ENCODE assay signal across 11 cellular contexts in the genomic region with DNA sequence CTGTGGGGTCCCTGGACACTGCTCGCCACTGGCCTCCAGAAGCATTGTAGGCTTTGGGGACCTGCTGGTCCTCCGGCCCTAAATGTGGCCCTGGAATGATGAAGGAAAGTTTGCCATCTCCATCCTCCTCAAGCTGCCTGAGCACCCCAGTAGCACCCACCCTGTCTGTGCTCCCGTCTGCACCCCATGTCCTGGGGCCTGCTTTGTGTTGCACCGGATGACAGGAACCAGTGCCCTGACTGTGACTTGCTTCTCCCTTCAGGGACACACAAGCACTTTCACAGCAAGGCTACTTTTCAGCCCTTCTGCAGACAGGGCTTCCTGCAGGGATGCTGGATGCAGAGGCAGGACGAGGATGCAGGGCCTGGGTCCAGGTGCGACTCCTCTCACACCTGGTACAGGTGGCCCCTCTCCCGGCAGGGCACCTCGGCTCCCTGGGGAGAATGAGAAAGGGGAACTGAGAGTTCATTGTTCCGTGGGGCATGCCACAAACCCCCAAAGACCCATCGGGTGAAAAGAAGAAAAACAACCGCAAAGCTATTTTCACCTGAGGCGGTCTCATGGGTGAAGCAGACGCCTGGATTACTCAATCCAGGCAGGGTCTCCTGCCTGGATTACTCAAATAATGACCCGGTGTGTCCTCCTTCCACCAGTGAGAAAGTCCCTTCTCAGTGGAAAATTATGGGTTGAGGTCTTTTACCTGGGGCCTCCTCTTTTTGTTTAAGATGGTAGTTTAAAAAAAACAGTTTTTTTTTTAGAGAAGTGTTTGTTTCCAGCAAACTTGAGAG.
DNase-seq lines count a peak whose midpoint lies in the region; ATAC-seq, FAIRE-seq and TF ChIP-seq lines count a peak whose summit lies in the region.
"Had no signal": no experiment of that assay in that cellular context is flagged by ENCODE, and none has a peak within 500 bp of the region (broad histone marks: within the 10 kb centered on the region; RNA-seq: fewer than 3 reads in every experiment).

No MANE protein-coding gene starts in this region.

- peak; percentile 61 for FAIRE-seq in GM19239 (lab: Jason Lieb, UNC)

- DNase-seq in CD1c-positive myeloid dendritic cell (ENCODE audit: extremely low spot score) (peak; percentile 20), GM19239 (ENCODE audit: insufficient read length, low spot score) (peak; percentile 45), NAMALWA (ENCODE audit: low spot score) (peak; percentile 98), tibial artery (no peak), mesenteric fat pad (ENCODE audit: low spot score) (no peak), NCI-H187 treated with DMSO at 0.1 percent for 48 hours (lab: John Stamatoyannopoulos, UW) (no peak)
- DNase-seq: activated T-cell treated with anti-CD3 and anti-CD28 coated beads for 4 hours had no signal

- no peaks in the 10 kb centered on the region for H3K9me3 ChIP-seq in tibial artery

- H3K4me1 ChIP-seq in tibial artery, result peaks cover 0 to 7% (median 2%) of the 10 kb centered on the region in 4 donors
- H3K4me1 ChIP-seq: parathyroid adenoma had no signal

- no peaks in the 10 kb centered on the region for H3K36me3 ChIP-seq in tibial artery

- intact Hi-C loops in tibial artery (cut with DNase I; ENCODE audit: low total_unique reads), result no loop called here

- no peaks in the 10 kb centered on the region for H3K27me3 ChIP-seq in tibial artery

- TF ChIP-seq CTCF in tibial artery (IDR thresholded peaks at IDR 0.05), result no peak

- ATAC-seq in HG02798 (IDR thresholded peaks at IDR 0.05; ENCODE audit: poor library complexity, unreplicated experiment) (peak; percentile 68), SK-N-SH treated with all-trans-retinoic acid at 6 μM for 48 hours (no peak)

- H3K27ac ChIP-seq in tibial artery, result no peak overlapping the region
- H3K27ac ChIP-seq: parathyroid adenoma, SK-N-MC had no signal

- H3K4me3 ChIP-seq in tibial artery, result no peak overlapping the region
- H3K4me3 ChIP-seq: SK-N-MC had no signal

TF ChIP-seq in SK-N-SH treated with all-trans-retinoic acid at 6 μM for 48 hours, 23 proteins besides CTCF, POLR2A, EP300 and RAD21:
- TF ChIP-seq ZNF565 (CRISPR knock-in tag; conservative IDR thresholded peaks at IDR 0.05; ENCODE audit: low read depth) (no peak), TCF4 (CRISPR knock-in tag; IDR thresholded peaks at IDR 0.05; ENCODE audit: borderline replicate concordance) (no peak), ARNTL (CRISPR knock-in tag; IDR thresholded peaks at IDR 0.05; ENCODE audit: borderline replicate concordance, low read depth) (no peak), ZNF70 (CRISPR knock-in tag; IDR thresholded peaks at IDR 0.05) (no peak), RARB (CRISPR knock-in tag; IDR thresholded peaks at IDR 0.05) (no peak), ZFP30 (CRISPR knock-in tag; IDR thresholded peaks at IDR 0.05) (no peak)
- TF ChIP-seq, protein P1, sequence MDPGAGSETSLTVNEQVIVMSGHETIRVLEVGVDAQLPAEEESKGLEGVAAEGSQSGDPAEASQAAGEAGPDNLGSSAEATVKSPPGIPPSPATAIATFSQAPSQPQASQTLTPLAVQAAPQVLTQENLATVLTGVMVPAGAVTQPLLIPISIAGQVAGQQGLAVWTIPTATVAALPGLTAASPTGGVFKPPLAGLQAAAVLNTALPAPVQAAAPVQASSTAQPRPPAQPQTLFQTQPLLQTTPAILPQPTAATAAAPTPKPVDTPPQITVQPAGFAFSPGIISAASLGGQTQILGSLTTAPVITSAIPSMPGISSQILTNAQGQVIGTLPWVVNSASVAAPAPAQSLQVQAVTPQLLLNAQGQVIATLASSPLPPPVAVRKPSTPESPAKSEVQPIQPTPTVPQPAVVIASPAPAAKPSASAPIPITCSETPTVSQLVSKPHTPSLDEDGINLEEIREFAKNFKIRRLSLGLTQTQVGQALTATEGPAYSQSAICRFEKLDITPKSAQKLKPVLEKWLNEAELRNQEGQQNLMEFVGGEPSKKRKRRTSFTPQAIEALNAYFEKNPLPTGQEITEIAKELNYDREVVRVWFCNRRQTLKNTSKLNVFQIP (CRISPR knock-in tag; IDR thresholded peaks at IDR 0.05; ENCODE audit: borderline replicate concordance, low read depth), result no peak
- TF ChIP-seq, protein P2, sequence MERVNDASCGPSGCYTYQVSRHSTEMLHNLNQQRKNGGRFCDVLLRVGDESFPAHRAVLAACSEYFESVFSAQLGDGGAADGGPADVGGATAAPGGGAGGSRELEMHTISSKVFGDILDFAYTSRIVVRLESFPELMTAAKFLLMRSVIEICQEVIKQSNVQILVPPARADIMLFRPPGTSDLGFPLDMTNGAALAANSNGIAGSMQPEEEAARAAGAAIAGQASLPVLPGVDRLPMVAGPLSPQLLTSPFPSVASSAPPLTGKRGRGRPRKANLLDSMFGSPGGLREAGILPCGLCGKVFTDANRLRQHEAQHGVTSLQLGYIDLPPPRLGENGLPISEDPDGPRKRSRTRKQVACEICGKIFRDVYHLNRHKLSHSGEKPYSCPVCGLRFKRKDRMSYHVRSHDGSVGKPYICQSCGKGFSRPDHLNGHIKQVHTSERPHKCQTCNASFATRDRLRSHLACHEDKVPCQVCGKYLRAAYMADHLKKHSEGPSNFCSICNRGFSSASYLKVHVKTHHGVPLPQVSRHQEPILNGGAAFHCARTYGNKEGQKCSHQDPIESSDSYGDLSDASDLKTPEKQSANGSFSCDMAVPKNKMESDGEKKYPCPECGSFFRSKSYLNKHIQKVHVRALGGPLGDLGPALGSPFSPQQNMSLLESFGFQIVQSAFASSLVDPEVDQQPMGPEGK (CRISPR knock-in tag; IDR thresholded peaks at IDR 0.05; ENCODE audit: borderline replicate concordance), result no peak

Comparison
In these comparisons a context has a peak if more than half of its experiments do, and no peak if none do; other contexts are left out.
1. DNase-seq: peak in CD1c-positive myeloid dendritic cell (single experiment), GM19239 (single experiment) and NAMALWA (single experiment); none in tibial artery (0 of 2), mesenteric fat pad (single experiment) and NCI-H187 treated with DMSO at 0.1 percent for 48 hours (single experiment).